ENCODE assay signal across 13 cellular contexts in the genomic region with DNA sequence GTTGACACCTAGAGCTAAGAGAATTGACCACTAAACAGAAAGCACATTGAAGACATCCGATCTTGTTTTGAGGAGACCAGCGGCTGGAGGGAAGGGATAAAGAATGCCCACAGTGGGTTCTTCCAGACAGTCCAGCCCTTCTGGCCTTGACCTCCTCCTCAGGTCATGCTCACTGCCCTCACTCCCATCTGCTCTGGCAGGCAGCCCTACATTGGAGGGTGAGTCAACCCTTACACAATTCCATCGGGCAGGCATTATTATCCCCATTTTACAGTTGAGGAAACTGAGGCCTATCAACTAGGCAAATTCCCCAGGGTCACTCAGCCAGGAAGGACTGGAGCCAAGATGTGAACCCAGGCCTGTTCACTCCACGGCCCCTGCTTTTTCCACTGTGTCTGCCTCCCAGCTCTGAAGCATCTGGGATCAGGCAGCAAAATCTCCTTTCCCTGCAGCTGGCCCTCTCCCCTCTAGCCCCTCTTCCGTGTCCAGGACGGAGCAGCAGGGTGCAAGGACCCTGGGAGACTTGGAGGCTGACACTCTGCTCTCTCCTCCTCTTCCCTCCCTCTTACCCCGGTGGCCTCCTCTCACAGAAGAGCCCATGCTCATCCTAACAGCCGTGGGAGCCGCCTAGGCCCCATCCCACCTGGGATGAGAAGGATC. TPM values are rescaled to one million over a fixed set of nuclear protein-coding genes. Genes with fewer than 3 reads are reported as not detected.
DNase-seq lines count a peak whose midpoint lies in the region; ATAC-seq, FAIRE-seq and TF ChIP-seq lines count a peak whose summit lies in the region.
"Had no signal": no experiment of that assay in that cellular context is flagged by ENCODE, and none has a peak within 500 bp of the region (broad histone marks: within the 10 kb centered on the region; RNA-seq: fewer than 3 reads in every experiment).

No MANE protein-coding gene starts in this region.

- H3K9me3 ChIP-seq in H1 (ENCODE audit: insufficient read depth in 2 of 2, low read depth in 1 of 2, low read length in 1 of 2), result no peaks in the 10 kb centered on the region
- H3K9me3 ChIP-seq: heart right ventricle, Peyer's patch had no signal

- H3K18ac ChIP-seq in H1 (ENCODE audit: extremely low read depth, low read length), result peak overlapping the region; percentile 93

- H3K9ac ChIP-seq in H1 (replicated peaks in 1 of 4; ENCODE audit: extremely low read depth in 1 of 4, low read depth in 3 of 4, low read length in 3 of 4), result no peak overlapping the region

- H3K36me3 ChIP-seq in H1 (ENCODE audit: control insufficient read depth in 2 of 4, insufficient read depth in 4 of 4, low read length in 3 of 4), result peaks cover 0 to 5% (median 2%) of the 10 kb centered on the region in 4 experiments; a peak in 3 of 8 replicates
- H3K36me3 ChIP-seq: heart right ventricle, Peyer's patch had no signal

- no peak overlapping the region for H3K4me3 Mint-ChIP-seq in stimulated activated naive CD8-positive, alpha-beta T cell treated with anti-CD3 and anti-CD28 coated beads, Interleukin-15, Interleukin-2, amounts not matched to agents 100 ng/mL and 50 ng/mL, for 24 hours
- H3K4me3 Mint-ChIP-seq: activated T-helper 1 cell treated with anti-CD3 and anti-CD28 coated beads, Interleukin-12 subunit alpha, Interleukin-12 subunit beta, Interleukin-2, Interleukin-4 antibody, amounts not matched to agents 30 ng/mL and 10 ng/mL and 1 ng/mL, durations not matched to agents 14 hours and 24 hours and 36 hours; naive B cell had no signal

- peak overlapping the region; percentile 69 to 91 for H3K4me2 ChIP-seq in H1 (ENCODE audit: insufficient read depth in 1 of 2, low read depth in 2 of 2, low read length in 2 of 2)

- no peak for FAIRE-seq in H1 (lab: Jason Lieb, UNC)

- TF ChIP-seq EP300 in H1 (IDR thresholded peaks at IDR 0.05; ENCODE audit: borderline replicate concordance in 1 of 2, low read depth in 2 of 2, low read length in 2 of 2), result no peak

- TF ChIP-seq RAD21 in H1 (IDR thresholded peaks at IDR 0.05 in 1 of 2, conservative IDR thresholded peaks at IDR 0.05 in 1 of 2; ENCODE audit: low read depth in 2 of 2, low read length in 2 of 2), result no peak

- H3K4ac ChIP-seq in H1 (replicated peaks; ENCODE audit: insufficient read length, low read depth, low read length), result no peak overlapping the region

- CTCF ChIA-PET in H1 (lab: Charles Lee; ENCODE audit: partially characterized antibody), result interaction anchor here (0.6 to 7.4 kb wide), 13 partner anchors 12 to 168 kb away, joined by 3 to 66 read pairs (median 4); a partner anchor contains a TSS

- no peaks in the 10 kb centered on the region for H3K9me3 Mint-ChIP-seq in stimulated activated naive CD8-positive, alpha-beta T cell treated with anti-CD3 and anti-CD28 coated beads, Interleukin-15, Interleukin-2, amounts not matched to agents 100 ng/mL and 50 ng/mL, for 24 hours
- H3K9me3 Mint-ChIP-seq: activated T-helper 1 cell treated with anti-CD3 and anti-CD28 coated beads, Interleukin-12 subunit alpha, Interleukin-12 subunit beta, Interleukin-2, Interleukin-4 antibody, amounts not matched to agents 30 ng/mL and 10 ng/mL and 1 ng/mL, durations not matched to agents 14 hours and 24 hours and 36 hours had no signal

- no peak overlapping the region for H4K5ac ChIP-seq in H1 (ENCODE audit: insufficient read length, low read depth, low read length)

- no peak for DNase-seq in stimulated activated naive CD8-positive, alpha-beta T cell treated with anti-CD3 and anti-CD28 coated beads, Interleukin-15, Interleukin-2, amounts not matched to agents 100 U/mL and 50 U/mL, for 24 hours
- DNase-seq in H1 (ENCODE audit: low read depth in 1 of 2, low spot score in 2 of 2), result no peak
- peak; percentile 49 for DNase-seq in myocyte (ENCODE audit: low read depth)
- DNase-seq in putamen (ENCODE audit: low spot score), result no peak
- no peak for DNase-seq in 8988T
- DNase-seq in NCI-H446 treated with DMSO at 0.1 percent for 48 hours (lab: John Stamatoyannopoulos, UW), result no peak
- no peak for DNase-seq in stimulated activated CD4-positive, alpha-beta T cell treated with anti-CD3 and anti-CD28 coated beads, Interleukin-4, amount 100 ng/mL, for 24 hours
- DNase-seq: heart right ventricle, naive B cell, NCI-H187 had no signal

- no peaks in the 10 kb centered on the region for H3K27me3 ChIP-seq in H1 (replicated peaks in 1 of 4; ENCODE audit: control insufficient read depth in 3 of 4, extremely low read depth in 1 of 4, insufficient read depth in 3 of 4, low read length in 3 of 4)
- H3K27me3 ChIP-seq: heart right ventricle, Peyer's patch had no signal

- peak overlapping the region; percentile 2 for H2BK120ac ChIP-seq in H1 (replicated peaks; ENCODE audit: low read depth, low read length)

- peaks cover 15 to 45% (median 26%) of the 10 kb centered on the region in 4 experiments for H3K4me1 ChIP-seq in H1 (replicated peaks in 1 of 4; ENCODE audit: control insufficient read depth in 3 of 4, insufficient read depth in 4 of 4, low read length in 3 of 4)

- ATAC-seq in stimulated activated naive CD8-positive, alpha-beta T cell treated with anti-CD3 and anti-CD28 coated beads, Interleukin-15, Interleukin-2, amounts not matched to agents 100 U/mL and 50 U/mL, for 24 hours, result no peak

- WGBS in H1 (ENCODE audit: extremely low coverage in 1 of 2, insufficient coverage in 1 of 2, insufficient read length in 1 of 2, insufficient replicate concordance in 2 of 2, low coverage in 1 of 2, low lambda C conversion rate in 2 of 2, missing lambda C conversion rate in 1 of 2), 2 experiments, result 87% methylated on average over 9 of the region's 9 CpGs; no CpG with 5 or more reads in 1 of the 2 experiments

- no peak for TF ChIP-seq CTCF in H1 (IDR thresholded peaks at IDR 0.05; ENCODE audit: control extremely low read depth in 1 of 3, insufficient read depth in 1 of 3, low read depth in 1 of 3, low read length in 3 of 3)

- H2BK12ac ChIP-seq in H1 (ENCODE audit: low read depth, low read length), result peak overlapping the region; percentile 86

- peaks cover 21% of the 10 kb centered on the region for H3K79me1 ChIP-seq in H1 (ENCODE audit: low read depth, low read length)

- no peak overlapping the region for H4K8ac ChIP-seq in H1 (ENCODE audit: extremely low read depth, insufficient read depth, low read length)

- H2BK15ac ChIP-seq in H1 (ENCODE audit: low read length), result peak overlapping the region; percentile 94; the same call in 1 of the 2 replicates

- peaks cover 38% of the 10 kb centered on the region for H3K4me1 Mint-ChIP-seq in stimulated activated naive CD8-positive, alpha-beta T cell treated with anti-CD3 and anti-CD28 coated beads, Interleukin-15, Interleukin-2, amounts not matched to agents 100 ng/mL and 50 ng/mL, for 24 hours (ENCODE audit: low read depth)

- TF ChIP-seq POLR2A in H1 (IDR thresholded peaks at IDR 0.05; ENCODE audit: control extremely low read depth in 1 of 2, low read depth in 2 of 2, low read length in 2 of 2), result no peak

- peak overlapping the region; percentile 25 for H4K91ac ChIP-seq in H1 (replicated peaks; ENCODE audit: insufficient read length, low read length)

- no peaks in the 10 kb centered on the region for H3K36me3 Mint-ChIP-seq in stimulated activated naive CD8-positive, alpha-beta T cell treated with anti-CD3 and anti-CD28 coated beads, Interleukin-15, Interleukin-2, amounts not matched to agents 100 ng/mL and 50 ng/mL, for 24 hours (ENCODE audit: low read depth)

- H3K4me3 ChIP-seq in H1 (ENCODE audit: extremely low read depth in 1 of 4, insufficient read depth in 2 of 4, low read depth in 3 of 4, low read length in 4 of 4), result peak overlapping the region in 1 of 4 experiments; percentile 43; a peak in 2 of 8 replicates
- H3K4me3 ChIP-seq: heart right ventricle had no signal

- H2BK20ac ChIP-seq in H1 (ENCODE audit: low read length), result peak overlapping the region; percentile 98

- no peak overlapping the region for H3K14ac ChIP-seq in H1 (ENCODE audit: insufficient read length)

- peak overlapping the region; percentile 93 for H2AK5ac ChIP-seq in H1 (ENCODE audit: low read depth, low read length)

- peaks cover 22% of the 10 kb centered on the region for H3K23me2 ChIP-seq in H1 (ENCODE audit: low read depth, low read length)

- POLR2A ChIA-PET in H1 (lab: Charles Lee; ENCODE audit: partially characterized antibody), result interaction anchor here (1.0 to 17.2 kb wide), 8 partner anchors 9 to 155 kb away, joined by 3 to 259 read pairs (median 6); a partner anchor contains a TSS

- no peak overlapping the region for H3K23ac ChIP-seq in H1 (ENCODE audit: insufficient read length)

- H2BK5ac ChIP-seq in H1 (ENCODE audit: low read depth, low read length), result peak overlapping the region; percentile 89

- H2AFZ ChIP-seq in H1 (ENCODE audit: low read length), result no peak overlapping the region

- peak overlapping the region; percentile 38 for H3K27ac Mint-ChIP-seq in stimulated activated naive CD8-positive, alpha-beta T cell treated with anti-CD3 and anti-CD28 coated beads, Interleukin-15, Interleukin-2, amounts not matched to agents 100 ng/mL and 50 ng/mL, for 24 hours
- H3K27ac Mint-ChIP-seq: activated T-helper 1 cell treated with anti-CD3 and anti-CD28 coated beads, Interleukin-12 subunit alpha, Interleukin-12 subunit beta, Interleukin-2, Interleukin-4 antibody, amounts not matched to agents 30 ng/mL and 10 ng/mL and 1 ng/mL, durations not matched to agents 14 hours and 24 hours and 36 hours; naive B cell had no signal

- no peak overlapping the region for H3K56ac ChIP-seq in H1 (replicated peaks; ENCODE audit: insufficient read length, low read depth, low read length)

- H3K27me3 Mint-ChIP-seq in stimulated activated naive CD8-positive, alpha-beta T cell treated with anti-CD3 and anti-CD28 coated beads, Interleukin-15, Interleukin-2, amounts not matched to agents 100 ng/mL and 50 ng/mL, for 24 hours, result peaks cover 3% of the 10 kb centered on the region

- peaks cover 26 to 93% of the 10 kb centered on the region in 2 experiments for H3K79me2 ChIP-seq in H1 (ENCODE audit: control insufficient read depth in 1 of 2, insufficient read depth in 2 of 2, low read length in 2 of 2)

- peaks cover 3 to 5% of the 10 kb centered on the region in 2 experiments for H4K20me1 ChIP-seq in H1 (replicated peaks in 1 of 2; ENCODE audit: control insufficient read depth in 1 of 2, insufficient read depth in 2 of 2, low read length in 2 of 2)

- H3K27ac ChIP-seq in H1 (ENCODE audit: low read depth, low read length), result peak overlapping the region; percentile 72; the same call in 1 of the 2 replicates
- H3K27ac ChIP-seq: heart right ventricle had no signal

RNA-seq across cellular contexts. Expression of a gene that starts 5.3 kb away (rescaled TPM):
- 85.5 and 89.0 TPM in 2 replicates for total RNA-seq in H1 (2021; fragmentation: NEBNext Ultra II Directional; extraction: Animal tissue kit (Norgen Biotek cat#: 25700))
- polyA plus RNA-seq in H1 (2011; rRNA removed), result 156 and 192 TPM in 2 replicates
- polyA plus RNA-seq in H1 (2011; cell fraction: cytosol; rRNA removed), result 97.5 TPM
- 220 TPM for polyA plus RNA-seq in H1 (2011; cell fraction: nucleus; rRNA removed)
- 83.5 to 112 TPM (median 108 TPM) in 4 replicates for polyA plus RNA-seq in H1 (2012, experiment 1 of 2)
- 95.0 TPM for polyA plus RNA-seq in H1 (2012, experiment 2 of 2)
- 112 TPM for polyA plus RNA-seq in H1 (2013, experiment 1 of 2)
- 115 TPM for polyA plus RNA-seq in H1 (2013, experiment 2 of 2)
- 117 and 161 TPM in 2 replicates for polyA minus RNA-seq in H1 (2011; rRNA and poly(A)+ RNA removed)
- 49.3 TPM for polyA minus RNA-seq in H1 (2011; cell fraction: cytosol; rRNA and poly(A)+ RNA removed)
- 76.1 TPM for polyA minus RNA-seq in H1 (2011; cell fraction: nucleus; rRNA and poly(A)+ RNA removed)
- total RNA-seq in myocyte, result 0.13 and 1.0 TPM in 2 replicates
- 0.59 TPM for polyA plus RNA-seq in myocyte (2012)

RNA-seq across cellular contexts. Expression of a gene that starts 13.9 kb away (rescaled TPM):
- total RNA-seq in H1 (2021; fragmentation: NEBNext Ultra II Directional; extraction: Animal tissue kit (Norgen Biotek cat#: 25700)), result 6.3 and 6.7 TPM in 2 replicates
- 5.1 and 9.2 TPM in 2 replicates for polyA plus RNA-seq in H1 (2011; rRNA removed)
- 4.2 TPM for polyA plus RNA-seq in H1 (2011; cell fraction: cytosol; rRNA removed)
- polyA plus RNA-seq in H1 (2011; cell fraction: nucleus; rRNA removed), result 7.9 TPM
- polyA plus RNA-seq in H1 (2012, experiment 1 of 2), result 27.4 to 39.4 TPM (median 31.7 TPM) in 4 replicates
- 11.0 TPM for polyA plus RNA-seq in H1 (2012, experiment 2 of 2)
- polyA plus RNA-seq in H1 (2013, experiment 1 of 2), result 11.7 TPM
- 13.4 TPM for polyA plus RNA-seq in H1 (2013, experiment 2 of 2)
- 2.2 and 3.2 TPM in 2 replicates for polyA minus RNA-seq in H1 (2011; rRNA and poly(A)+ RNA removed)
- 3.6 TPM for polyA minus RNA-seq in H1 (2011; cell fraction: cytosol; rRNA and poly(A)+ RNA removed)
- polyA minus RNA-seq in H1 (2011; cell fraction: nucleus; rRNA and poly(A)+ RNA removed), result 7.4 TPM
- total RNA-seq in myocyte, result 135 and 146 TPM in 2 replicates
- 103 TPM for polyA plus RNA-seq in myocyte (2012)

RNA-seq across cellular contexts. Expression of a gene that starts 28.2 kb away (rescaled TPM):
- 42.1 and 45.8 TPM in 2 replicates for total RNA-seq in H1 (2021; fragmentation: NEBNext Ultra II Directional; extraction: Animal tissue kit (Norgen Biotek cat#: 25700))
- 28.7 and 48.7 TPM in 2 replicates for polyA plus RNA-seq in H1 (2011; rRNA removed)
- 29.1 TPM for polyA plus RNA-seq in H1 (2011; cell fraction: cytosol; rRNA removed)
- 46.5 TPM for polyA plus RNA-seq in H1 (2011; cell fraction: nucleus; rRNA removed)
- polyA plus RNA-seq in H1 (2012, experiment 1 of 2), result 40.7 to 46.5 TPM (median 44.7 TPM) in 4 replicates
- polyA plus RNA-seq in H1 (2012, experiment 2 of 2), result 56.1 TPM
- 75.2 TPM for polyA plus RNA-seq in H1 (2013, experiment 1 of 2)
- 89.3 TPM for polyA plus RNA-seq in H1 (2013, experiment 2 of 2)
- polyA minus RNA-seq in H1 (2011; rRNA and poly(A)+ RNA removed), result 33.4 and 50.9 TPM in 2 replicates
- 28.5 TPM for polyA minus RNA-seq in H1 (2011; cell fraction: cytosol; rRNA and poly(A)+ RNA removed)
- polyA minus RNA-seq in H1 (2011; cell fraction: nucleus; rRNA and poly(A)+ RNA removed), result 29.2 TPM
- 147 and 150 TPM in 2 replicates for total RNA-seq in myocyte
- 140 TPM for polyA plus RNA-seq in myocyte (2012)

RNA-seq across cellular contexts. Expression of a gene that starts 59.6 kb away (rescaled TPM):
- 25.5 and 32.5 TPM in 2 replicates for total RNA-seq in H1 (2021; fragmentation: NEBNext Ultra II Directional; extraction: Animal tissue kit (Norgen Biotek cat#: 25700))
- polyA plus RNA-seq in H1 (2011; rRNA removed), result 23.1 and 38.1 TPM in 2 replicates
- polyA plus RNA-seq in H1 (2011; cell fraction: cytosol; rRNA removed), result 30.4 TPM
- 49.3 TPM for polyA plus RNA-seq in H1 (2011; cell fraction: nucleus; rRNA removed)
- 22.6 to 29.6 TPM (median 26.3 TPM) in 4 replicates for polyA plus RNA-seq in H1 (2012, experiment 1 of 2)
- polyA plus RNA-seq in H1 (2012, experiment 2 of 2), result 28.8 TPM
- 18.8 TPM for polyA plus RNA-seq in H1 (2013, experiment 1 of 2)
- 18.5 TPM for polyA plus RNA-seq in H1 (2013, experiment 2 of 2)
- polyA minus RNA-seq in H1 (2011; rRNA and poly(A)+ RNA removed), result 22.1 and 28.7 TPM in 2 replicates
- 17.8 TPM for polyA minus RNA-seq in H1 (2011; cell fraction: cytosol; rRNA and poly(A)+ RNA removed)
- polyA minus RNA-seq in H1 (2011; cell fraction: nucleus; rRNA and poly(A)+ RNA removed), result 17.7 TPM
- not detected in 2 replicates for total RNA-seq in myocyte
- 0.59 TPM for polyA plus RNA-seq in myocyte (2012)
- total RNA-seq: activated T-helper 1 cell treated with anti-CD3 and anti-CD28 coated beads, Interleukin-12 subunit alpha, Interleukin-12 subunit beta, Interleukin-2, Interleukin-4 antibody, amounts not matched to agents 30 ng/mL and 10 ng/mL and 1 ng/mL, durations not matched to agents 14 hours and 24 hours and 36 hours had no signal

Comparison
In these comparisons a context has a peak if more than half of its experiments do, and no peak if none do; other contexts are left out.
1. RNA of a gene that starts 5.3 kb away (total RNA-seq): 85.5 to 89.0 TPM in H1; 0.13 to 1.0 TPM in myocyte; every median in the first group is over 10 times any median in the second.
2. RNA of a gene that starts 13.9 kb away (total RNA-seq): 135 to 146 TPM in myocyte; 6.3 to 6.7 TPM in H1; every median in the first group is over 10 times any median in the second.